In genomic region chr4:13536607-13537006, GRCh38 we compare ENCODE assay signal across 2 cellular contexts.
TF ChIP-seq lines count a peak whose summit lies in the region.

No MANE protein-coding gene starts in this region.

TF ChIP-seq in SK-N-SH, 30 proteins besides CTCF, POLR2A, EP300 and RAD21 (continued from another document):
- TF ChIP-seq NRF1 (IDR thresholded peaks at IDR 0.05; ENCODE audit: low read depth, low read length) (no peak), EZH2phosphoT487 (IDR thresholded peaks at IDR 0.05; ENCODE audit: borderline replicate concordance, low read depth) (no peak), POLR2AphosphoS5 (IDR thresholded peaks at IDR 0.05; ENCODE audit: low read depth, low read length) (no peak), MXI1 (IDR thresholded peaks at IDR 0.05; ENCODE audit: low read depth, low read length) (no peak), IRF3 (IDR thresholded peaks at IDR 0.05; ENCODE audit: low read depth, low read length) (no peak), SMC3 (IDR thresholded peaks at IDR 0.05; ENCODE audit: low read depth, low read length) (no peak), USF1 (IDR thresholded peaks at IDR 0.05; ENCODE audit: borderline replicate concordance, low read depth) (no peak), MAX (IDR thresholded peaks at IDR 0.05; ENCODE audit: low read depth) (no peak), RXRA (IDR thresholded peaks at IDR 0.05; ENCODE audit: borderline replicate concordance, low read depth) (no peak)

TF ChIP-seq in SK-N-SH treated with all-trans-retinoic acid at 6 μM for 48 hours, 23 proteins besides CTCF, POLR2A, EP300 and RAD21:
- TF ChIP-seq CREB5 (CRISPR knock-in tag; IDR thresholded peaks at IDR 0.05; ENCODE audit: low read depth), result no peak
- no peak for TF ChIP-seq ZFP30 (CRISPR knock-in tag; IDR thresholded peaks at IDR 0.05)
TF ChIP-seq in SK-N-SH treated with all-trans-retinoic acid at 6 μM for 48 hours: peak in this region for 0.
